Comparison of ENCODE assay signal across 1 cellular context in genomic region chr12:114656906-114657596, GRCh38.
A peak's percentile ranks its signal among the peaks of the same experiment; 100 is the strongest.
TF ChIP-seq lines count a peak whose summit lies in the region.

No MANE protein-coding gene starts in this region.

TF ChIP-seq in HepG2, 621 proteins besides CTCF, POLR2A, EP300 and RAD21 (continued from another document and continues in another):
- TF ChIP-seq IKZF5 (CRISPR knock-in tag; IDR thresholded peaks at IDR 0.05) = peak; percentile 54; the same call in 1 of the 2 replicates
- TF ChIP-seq RCOR2 (CRISPR knock-in tag; IDR thresholded peaks at IDR 0.05) = no peak
- no peak for TF ChIP-seq MXD3 (CRISPR knock-in tag; IDR thresholded peaks at IDR 0.05)
- TF ChIP-seq MED8 (CRISPR knock-in tag; IDR thresholded peaks at IDR 0.05; ENCODE audit: insufficient replicate concordance) = peak; percentile 39
- 0 out of 2 replicates have a peak, but pooled peaks have one; percentile 17 for TF ChIP-seq PRDM10 (CRISPR knock-in tag; IDR thresholded peaks at IDR 0.05; ENCODE audit: low read depth)
- peak; percentile 69; the same call in 1 of the 2 replicates for TF ChIP-seq BCL6 (CRISPR knock-in tag; IDR thresholded peaks at IDR 0.05)
- peak; percentile 29; the same call in 1 of the 2 replicates for TF ChIP-seq ZC3H4 (CRISPR knock-in tag; IDR thresholded peaks at IDR 0.05; ENCODE audit: borderline replicate concordance)
- TF ChIP-seq, protein P1, sequence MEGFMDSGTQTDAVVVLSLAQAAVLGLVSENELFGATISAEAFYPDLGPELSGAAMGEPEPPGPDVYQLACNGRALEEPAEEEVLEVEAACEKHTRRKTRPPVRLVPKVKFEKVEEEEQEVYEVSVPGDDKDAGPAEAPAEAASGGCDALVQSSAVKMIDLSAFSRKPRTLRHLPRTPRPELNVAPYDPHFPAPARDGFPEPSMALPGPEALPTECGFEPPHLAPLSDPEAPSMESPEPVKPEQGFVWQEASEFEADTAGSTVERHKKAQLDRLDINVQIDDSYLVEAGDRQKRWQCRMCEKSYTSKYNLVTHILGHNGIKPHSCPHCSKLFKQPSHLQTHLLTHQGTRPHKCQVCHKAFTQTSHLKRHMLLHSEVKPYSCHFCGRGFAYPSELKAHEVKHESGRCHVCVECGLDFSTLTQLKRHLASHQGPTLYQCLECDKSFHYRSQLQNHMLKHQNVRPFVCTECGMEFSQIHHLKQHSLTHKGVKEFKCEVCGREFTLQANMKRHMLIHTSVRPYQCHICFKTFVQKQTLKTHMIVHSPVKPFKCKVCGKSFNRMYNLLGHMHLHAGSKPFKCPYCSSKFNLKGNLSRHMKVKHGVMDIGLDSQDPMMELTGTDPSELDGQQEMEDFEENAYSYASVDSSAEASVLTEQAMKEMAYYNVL (CRISPR knock-in tag; IDR thresholded peaks at IDR 0.05; ENCODE audit: borderline replicate concordance) = peak; percentile 89; the same call in 1 of the 2 replicates
- no peak; the same call in 1 of the 2 replicates for TF ChIP-seq SAP130 (CRISPR knock-in tag; IDR thresholded peaks at IDR 0.05; ENCODE audit: low read depth)
- no peak for TF ChIP-seq HOXD1 (CRISPR knock-in tag; IDR thresholded peaks at IDR 0.05)
- TF ChIP-seq TBX2 (CRISPR knock-in tag; IDR thresholded peaks at IDR 0.05; ENCODE audit: borderline replicate concordance) = peak; percentile 33
- peak; percentile 61; the same call in 1 of the 2 replicates for TF ChIP-seq ZNF292 (CRISPR knock-in tag; IDR thresholded peaks at IDR 0.05; ENCODE audit: borderline replicate concordance, low read depth)
- TF ChIP-seq GMEB1 (CRISPR knock-in tag; IDR thresholded peaks at IDR 0.05; ENCODE audit: borderline replicate concordance) = no peak
- TF ChIP-seq ZFX (CRISPR knock-in tag; IDR thresholded peaks at IDR 0.05; ENCODE audit: low read depth) = peak; percentile 63
- no peak for TF ChIP-seq CHD4 (IDR thresholded peaks at IDR 0.05; ENCODE audit: borderline replicate concordance, low read length)
- TF ChIP-seq NFE2L2 (IDR thresholded peaks at IDR 0.05; ENCODE audit: low read length) = no peak
- TF ChIP-seq THAP11 (CRISPR knock-in tag; IDR thresholded peaks at IDR 0.05) = 0 out of 2 replicates have a peak, but pooled peaks have one; percentile 23
- peak; percentile 78 for TF ChIP-seq RARA (CRISPR knock-in tag; IDR thresholded peaks at IDR 0.05)
- no peak for TF ChIP-seq SOX6 (IDR thresholded peaks at IDR 0.05)
- peak; percentile 89 for TF ChIP-seq SOX6 (CRISPR knock-in tag; IDR thresholded peaks at IDR 0.05)
- peak; percentile 82 for TF ChIP-seq NR2F6 (IDR thresholded peaks at IDR 0.05)
- peak; percentile 80 for TF ChIP-seq NR2F6 (CRISPR knock-in tag; IDR thresholded peaks at IDR 0.05)
- peak; percentile 21; the same call in 1 of the 2 replicates for TF ChIP-seq HHEX (CRISPR knock-in tag; IDR thresholded peaks at IDR 0.05)
- 0 out of 2 replicates have a peak, but pooled peaks have one; percentile 11 for TF ChIP-seq ZNF331 (CRISPR knock-in tag; IDR thresholded peaks at IDR 0.05)
- no peak for TF ChIP-seq SUZ12 (IDR thresholded peaks at IDR 0.05; ENCODE audit: low read depth, low read length)
- no peak for TF ChIP-seq ZHX1 (CRISPR knock-in tag; IDR thresholded peaks at IDR 0.05; ENCODE audit: low read depth)
- peak; percentile 28; the same call in 1 of the 2 replicates for TF ChIP-seq DRAP1 (CRISPR knock-in tag; IDR thresholded peaks at IDR 0.05)
- peak; percentile 72 for TF ChIP-seq TCF7 (IDR thresholded peaks at IDR 0.05; ENCODE audit: low read depth)
- no peak for TF ChIP-seq NONO (IDR thresholded peaks at IDR 0.05)
- TF ChIP-seq NONO (CRISPR knock-in tag; conservative IDR thresholded peaks at IDR 0.05) = peak; percentile 39; the same call in 1 of the 2 replicates
- no peak for TF ChIP-seq TRIM24 (CRISPR knock-in tag; IDR thresholded peaks at IDR 0.05)
- TF ChIP-seq HMG20A (CRISPR knock-in tag; IDR thresholded peaks at IDR 0.05; ENCODE audit: borderline replicate concordance) = peak; percentile 55; the same call in 1 of the 2 replicates
- peak; percentile 19; the same call in 1 of the 2 replicates for TF ChIP-seq ISL2 (CRISPR knock-in tag; IDR thresholded peaks at IDR 0.05)
- 0 out of 2 replicates have a peak, but pooled peaks have one; percentile 17 for TF ChIP-seq DPF2 (CRISPR knock-in tag; IDR thresholded peaks at IDR 0.05; ENCODE audit: borderline replicate concordance, low read depth)
- TF ChIP-seq NR1H2 (CRISPR knock-in tag; IDR thresholded peaks at IDR 0.05; ENCODE audit: borderline replicate concordance, low read depth) = no peak
- TF ChIP-seq NR2F2 (IDR thresholded peaks at IDR 0.05; ENCODE audit: borderline replicate concordance, low read depth) = peak; percentile 75; the same call in 1 of the 2 replicates
- TF ChIP-seq, protein P2, sequence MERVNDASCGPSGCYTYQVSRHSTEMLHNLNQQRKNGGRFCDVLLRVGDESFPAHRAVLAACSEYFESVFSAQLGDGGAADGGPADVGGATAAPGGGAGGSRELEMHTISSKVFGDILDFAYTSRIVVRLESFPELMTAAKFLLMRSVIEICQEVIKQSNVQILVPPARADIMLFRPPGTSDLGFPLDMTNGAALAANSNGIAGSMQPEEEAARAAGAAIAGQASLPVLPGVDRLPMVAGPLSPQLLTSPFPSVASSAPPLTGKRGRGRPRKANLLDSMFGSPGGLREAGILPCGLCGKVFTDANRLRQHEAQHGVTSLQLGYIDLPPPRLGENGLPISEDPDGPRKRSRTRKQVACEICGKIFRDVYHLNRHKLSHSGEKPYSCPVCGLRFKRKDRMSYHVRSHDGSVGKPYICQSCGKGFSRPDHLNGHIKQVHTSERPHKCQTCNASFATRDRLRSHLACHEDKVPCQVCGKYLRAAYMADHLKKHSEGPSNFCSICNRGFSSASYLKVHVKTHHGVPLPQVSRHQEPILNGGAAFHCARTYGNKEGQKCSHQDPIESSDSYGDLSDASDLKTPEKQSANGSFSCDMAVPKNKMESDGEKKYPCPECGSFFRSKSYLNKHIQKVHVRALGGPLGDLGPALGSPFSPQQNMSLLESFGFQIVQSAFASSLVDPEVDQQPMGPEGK (CRISPR knock-in tag; IDR thresholded peaks at IDR 0.05) = peak; percentile 60; the same call in 1 of the 2 replicates
- TF ChIP-seq, protein P3, sequence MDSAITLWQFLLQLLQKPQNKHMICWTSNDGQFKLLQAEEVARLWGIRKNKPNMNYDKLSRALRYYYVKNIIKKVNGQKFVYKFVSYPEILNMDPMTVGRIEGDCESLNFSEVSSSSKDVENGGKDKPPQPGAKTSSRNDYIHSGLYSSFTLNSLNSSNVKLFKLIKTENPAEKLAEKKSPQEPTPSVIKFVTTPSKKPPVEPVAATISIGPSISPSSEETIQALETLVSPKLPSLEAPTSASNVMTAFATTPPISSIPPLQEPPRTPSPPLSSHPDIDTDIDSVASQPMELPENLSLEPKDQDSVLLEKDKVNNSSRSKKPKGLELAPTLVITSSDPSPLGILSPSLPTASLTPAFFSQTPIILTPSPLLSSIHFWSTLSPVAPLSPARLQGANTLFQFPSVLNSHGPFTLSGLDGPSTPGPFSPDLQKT (CRISPR knock-in tag; IDR thresholded peaks at IDR 0.05; ENCODE audit: borderline replicate concordance) = no peak
- TF ChIP-seq ZNF747 (CRISPR knock-in tag; IDR thresholded peaks at IDR 0.05; ENCODE audit: borderline replicate concordance) = 0 out of 2 replicates have a peak, but pooled peaks have one; percentile 16
- no peak for TF ChIP-seq ZFP37 (CRISPR knock-in tag; IDR thresholded peaks at IDR 0.05; ENCODE audit: borderline replicate concordance)
- TF ChIP-seq NCOA2 (CRISPR knock-in tag; IDR thresholded peaks at IDR 0.05) = peak; percentile 61
- peak; percentile 52; the same call in 1 of the 2 replicates for TF ChIP-seq ZMYM3 (CRISPR knock-in tag; IDR thresholded peaks at IDR 0.05)
- TF ChIP-seq SMYD3 (CRISPR knock-in tag; IDR thresholded peaks at IDR 0.05) = no peak
- TF ChIP-seq POLR2G (IDR thresholded peaks at IDR 0.05; ENCODE audit: low read depth, low read length) = peak; percentile 54
- TF ChIP-seq STAT5B (CRISPR knock-in tag; IDR thresholded peaks at IDR 0.05) = no peak
- peak; percentile 30; the same call in 1 of the 2 replicates for TF ChIP-seq ZFY (CRISPR knock-in tag; IDR thresholded peaks at IDR 0.05)
- TF ChIP-seq FOXP4 (CRISPR knock-in tag; IDR thresholded peaks at IDR 0.05) = peak; percentile 70; the same call in 1 of the 2 replicates
